Comparison of ENCODE assay signal across 8 cellular contexts in the genomic region with DNA sequence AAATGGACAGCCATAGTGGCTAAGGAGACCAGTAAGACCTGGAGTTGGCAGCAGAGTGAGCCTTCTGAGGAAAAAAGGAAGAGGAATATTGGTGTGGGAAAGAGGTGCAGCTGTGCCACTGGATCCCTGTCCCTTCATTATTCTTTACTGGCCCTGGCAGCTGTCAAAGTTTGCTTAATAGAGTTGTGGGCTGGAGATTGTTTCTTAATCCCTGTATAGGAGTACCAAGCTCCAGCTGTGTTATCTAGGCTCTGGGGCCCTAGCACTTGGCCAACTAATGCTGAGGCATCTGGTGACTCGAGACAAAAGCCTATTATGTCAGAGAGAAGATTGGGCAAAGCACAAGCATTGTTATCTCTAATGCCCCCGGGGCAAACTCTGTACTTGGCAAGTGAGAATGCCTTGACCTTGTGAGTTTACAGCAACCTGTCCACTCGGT.
DNase-seq lines count a peak whose midpoint lies in the region; ATAC-seq and TF ChIP-seq lines count a peak whose summit lies in the region.

No MANE protein-coding gene starts in this region.

- H4K8ac ChIP-seq in mesendoderm (ENCODE audit: low read depth, low read length), result no peak overlapping the region

- H3K4me2 ChIP-seq in mesendoderm (ENCODE audit: low read length), result no peak overlapping the region

- no peaks in the 10 kb centered on the region for H3K27me3 ChIP-seq in mesendoderm (ENCODE audit: insufficient read depth, low read length, poor library complexity)
- H3K27me3 ChIP-seq in effector memory CD4-positive, alpha-beta T cell (replicated peaks; ENCODE audit: control insufficient read depth, insufficient read depth, low read length, poor library complexity, severe bottlenecking), result no peaks in the 10 kb centered on the region

- peaks cover 10% of the 10 kb centered on the region for H3K4me1 ChIP-seq in mesendoderm (ENCODE audit: control insufficient read depth, low read depth, low read length)
- H3K4me1 ChIP-seq in effector memory CD4-positive, alpha-beta T cell (ENCODE audit: control insufficient read depth, insufficient read depth, low read length, poor library complexity, severe bottlenecking), result no peaks in the 10 kb centered on the region

- WGBS in mesendoderm (ENCODE audit: extremely low coverage, insufficient coverage, low lambda C conversion rate), result no CpG with 5 or more reads among the region's 3 CpGs

- H3K36me3 ChIP-seq in mesendoderm (ENCODE audit: control insufficient read depth, insufficient read depth, low read length), result no peaks in the 10 kb centered on the region
- no peaks in the 10 kb centered on the region for H3K36me3 ChIP-seq in effector memory CD4-positive, alpha-beta T cell (ENCODE audit: control insufficient read depth, insufficient read depth, low read length)

- H3K79me2 ChIP-seq in mesendoderm (ENCODE audit: control insufficient read depth, insufficient read depth, low read length), result peaks cover 40% of the 10 kb centered on the region

- DNase-seq in D341Med (ENCODE audit: low spot score) (peak; percentile 78), NCI-H2171 treated with DMSO at 0.1 percent for 48 hours (lab: John Stamatoyannopoulos, UW) (peak; percentile 74), choroid plexus epithelial cell (ENCODE audit: low read depth) (peak; percentile 38), mesendoderm (peak; percentile 95), DMS153 treated with DMSO at 0.1 percent for 48 hours (lab: John Stamatoyannopoulos, UW; ENCODE audit: unreplicated experiment) (no peak)
- DNase-seq in effector memory CD4-positive, alpha-beta T cell, result no peak

- H2BK5ac ChIP-seq in mesendoderm (ENCODE audit: low read length), result no peak overlapping the region

- no peak overlapping the region for H2AK5ac ChIP-seq in mesendoderm (ENCODE audit: low read length)

- no peak overlapping the region for H3K4ac ChIP-seq in mesendoderm (ENCODE audit: low read depth, low read length)

- H3K9me3 ChIP-seq in effector memory CD4-positive, alpha-beta T cell (ENCODE audit: control insufficient read depth, low read length), result no peaks in the 10 kb centered on the region

- ATAC-seq in GM18502 (IDR thresholded peaks at IDR 0.05; ENCODE audit: poor library complexity, unreplicated experiment), result no peak
- ATAC-seq in GM18870 (IDR thresholded peaks at IDR 0.05; ENCODE audit: unreplicated experiment), result no peak

- no peak overlapping the region for H3K56ac ChIP-seq in mesendoderm (ENCODE audit: low read length)

- no peak overlapping the region for H2BK15ac ChIP-seq in mesendoderm (replicated peaks; ENCODE audit: low read depth)

- H3K9ac ChIP-seq in mesendoderm (ENCODE audit: low read length), result no peak overlapping the region

- no peak overlapping the region for H2BK120ac ChIP-seq in mesendoderm (ENCODE audit: low read depth, low read length)

- no peak for TF ChIP-seq CTCF in choroid plexus epithelial cell (conservative IDR thresholded peaks at IDR 0.05; ENCODE audit: low read depth, low read length)

- H3K27ac ChIP-seq in mesendoderm (ENCODE audit: low read depth, low read length), result peak overlapping the region; percentile 28
- no peak overlapping the region for H3K27ac ChIP-seq in effector memory CD4-positive, alpha-beta T cell (ENCODE audit: insufficient read depth, low read length, poor library complexity, severe bottlenecking)

- no peak overlapping the region for H4K5ac ChIP-seq in mesendoderm (ENCODE audit: low read length)

- no peak overlapping the region for H3K18ac ChIP-seq in mesendoderm (ENCODE audit: low read length)

- peaks cover 19% of the 10 kb centered on the region for H3K79me1 ChIP-seq in mesendoderm (ENCODE audit: low read length)

- no peak overlapping the region for H3K23ac ChIP-seq in mesendoderm (ENCODE audit: low read length)

- H3K4me3 ChIP-seq in choroid plexus epithelial cell (ENCODE audit: low read depth, low read length) (no peak overlapping the region), mesendoderm (ENCODE audit: low read length) (no peak overlapping the region)
- no peak overlapping the region for H3K4me3 ChIP-seq in effector memory CD4-positive, alpha-beta T cell (ENCODE audit: insufficient read depth, low read depth, low read length, poor library complexity, severe bottlenecking)

Comparison
In these comparisons a context has a peak if more than half of its experiments do, and no peak if none do; other contexts are left out.
1. DNase-seq: peak in D341Med (single experiment), NCI-H2171 treated with DMSO at 0.1 percent for 48 hours (single experiment), choroid plexus epithelial cell (single experiment) and mesendoderm (single experiment); none in effector memory CD4-positive, alpha-beta T cell (0 of 3) and DMS153 treated with DMSO at 0.1 percent for 48 hours (single experiment).